In the genomic region with DNA sequence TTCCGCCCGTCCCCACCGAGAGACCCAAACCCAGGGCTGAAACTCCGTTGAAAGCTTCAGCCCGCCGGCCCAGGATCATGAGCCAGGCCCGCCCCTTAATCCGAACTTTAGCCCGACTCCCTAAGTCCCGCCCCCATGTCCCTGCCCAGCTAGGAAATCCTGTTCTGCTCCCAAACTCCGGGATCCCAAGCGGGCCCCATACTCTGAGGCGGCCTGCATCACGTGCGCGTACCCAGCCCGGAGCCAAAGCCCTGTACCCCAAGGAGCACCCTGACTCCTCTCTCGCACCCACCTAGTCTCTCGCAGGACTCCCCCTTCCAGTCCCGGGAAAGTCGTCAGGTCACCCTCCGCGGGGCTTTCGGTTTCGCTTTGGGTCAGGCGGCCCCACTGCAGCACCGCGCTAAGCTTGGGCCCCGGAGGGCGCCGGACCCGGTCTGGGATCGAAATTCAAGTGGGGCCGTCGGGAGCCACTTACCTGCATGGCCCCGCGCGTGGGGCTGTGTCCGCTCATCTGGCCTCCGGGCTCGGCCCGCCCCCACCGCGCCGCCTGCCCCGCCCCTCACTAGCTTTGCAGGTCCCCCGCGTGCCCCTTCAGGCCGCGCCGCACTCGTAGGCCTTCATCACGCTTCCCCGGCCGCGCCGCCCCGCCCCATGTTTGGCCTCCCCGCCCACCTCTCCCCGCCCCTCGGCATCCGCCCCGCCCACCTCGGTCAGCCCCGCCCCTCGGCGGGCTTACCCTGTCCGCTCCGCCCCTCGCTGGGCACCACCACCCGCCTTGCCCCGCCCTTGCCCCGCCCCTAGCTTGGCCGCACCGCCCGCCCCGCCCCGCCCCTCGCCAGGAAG, we compare ENCODE assay signal across 1 cellular context.
TF ChIP-seq lines count a peak whose summit lies in the region.

Gene DNPEP (minus strand): TSS at position 629 of the 843 bp plus-strand sequence. CDS start 118 bp downstream, at position 511.

TF ChIP-seq in SK-N-SH treated with all-trans-retinoic acid at 6 μM for 48 hours, 23 proteins besides CTCF, POLR2A, EP300 and RAD21 (continued from another document):
- TF ChIP-seq CSRNP3 (CRISPR knock-in tag; IDR thresholded peaks at IDR 0.05) (no peak), PPARA (CRISPR knock-in tag; IDR thresholded peaks at IDR 0.05; ENCODE audit: borderline replicate concordance) (no peak), BACH2 (CRISPR knock-in tag; IDR thresholded peaks at IDR 0.05; ENCODE audit: borderline replicate concordance) (no peak), SNAI2 (CRISPR knock-in tag; IDR thresholded peaks at IDR 0.05) (no peak), GLIS3 (CRISPR knock-in tag; IDR thresholded peaks at IDR 0.05) (0 out of 2 replicates have a peak, but pooled peaks have one; percentile 52)
- TF ChIP-seq, protein P1, sequence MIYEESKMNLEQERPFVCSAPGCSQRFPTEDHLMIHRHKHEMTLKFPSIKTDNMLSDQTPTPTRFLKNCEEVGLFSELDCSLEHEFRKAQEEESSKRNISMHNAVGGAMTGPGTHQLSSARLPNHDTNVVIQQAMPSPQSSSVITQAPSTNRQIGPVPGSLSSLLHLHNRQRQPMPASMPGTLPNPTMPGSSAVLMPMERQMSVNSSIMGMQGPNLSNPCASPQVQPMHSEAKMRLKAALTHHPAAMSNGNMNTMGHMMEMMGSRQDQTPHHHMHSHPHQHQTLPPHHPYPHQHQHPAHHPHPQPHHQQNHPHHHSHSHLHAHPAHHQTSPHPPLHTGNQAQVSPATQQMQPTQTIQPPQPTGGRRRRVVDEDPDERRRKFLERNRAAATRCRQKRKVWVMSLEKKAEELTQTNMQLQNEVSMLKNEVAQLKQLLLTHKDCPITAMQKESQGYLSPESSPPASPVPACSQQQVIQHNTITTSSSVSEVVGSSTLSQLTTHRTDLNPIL (CRISPR knock-in tag; IDR thresholded peaks at IDR 0.05; ENCODE audit: low read depth): no peak
